In genomic region chr1:200923607-200924006, GRCh38 we compare ENCODE assay signal across 1 cellular context.
TF ChIP-seq lines count a peak whose summit lies in the region.

No MANE protein-coding gene starts in this region.

TF ChIP-seq in HepG2, 621 proteins besides CTCF, POLR2A, EP300 and RAD21 (continued from another document):
- TF ChIP-seq BHLHE40 (IDR thresholded peaks at IDR 0.05; ENCODE audit: low read length) (no peak), ATF2 (CRISPR knock-in tag; IDR thresholded peaks at IDR 0.05) (peak; percentile 16; the same call in 1 of the 2 replicates), FOXC1 (CRISPR knock-in tag; IDR thresholded peaks at IDR 0.05; ENCODE audit: borderline replicate concordance) (no peak), ZNF274 (CRISPR knock-in tag; IDR thresholded peaks at IDR 0.05) (no peak), HOXA7 (CRISPR knock-in tag; IDR thresholded peaks at IDR 0.05) (no peak), BRD4 (CRISPR knock-in tag; IDR thresholded peaks at IDR 0.05) (no peak), HOXA3 (CRISPR knock-in tag; IDR thresholded peaks at IDR 0.05) (no peak), ZFP82 (CRISPR knock-in tag; IDR thresholded peaks at IDR 0.05; ENCODE audit: borderline replicate concordance) (no peak), RORA (CRISPR knock-in tag; IDR thresholded peaks at IDR 0.05) (no peak), ZNF703 (CRISPR knock-in tag; IDR thresholded peaks at IDR 0.05; ENCODE audit: borderline replicate concordance) (no peak), TRIM22 (IDR thresholded peaks at IDR 0.05) (no peak), HNF4A (CRISPR knock-in tag; IDR thresholded peaks at IDR 0.05) (no peak), ZSCAN31 (CRISPR knock-in tag; IDR thresholded peaks at IDR 0.05; ENCODE audit: low read depth) (no peak), SRF (IDR thresholded peaks at IDR 0.05; ENCODE audit: low read depth, low read length) (0 out of 2 replicates have a peak, but pooled peaks have one; percentile 14), ZNF607 (CRISPR knock-in tag; IDR thresholded peaks at IDR 0.05; ENCODE audit: borderline replicate concordance) (no peak), ZNF761 (CRISPR knock-in tag; conservative IDR thresholded peaks at IDR 0.05) (no peak), ATF3 (CRISPR knock-in tag; IDR thresholded peaks at IDR 0.05) (0 out of 2 replicates have a peak, but pooled peaks have one; percentile 53), KDM5B (CRISPR knock-in tag; IDR thresholded peaks at IDR 0.05; ENCODE audit: borderline replicate concordance) (no peak), TOE1 (CRISPR knock-in tag; IDR thresholded peaks at IDR 0.05) (no peak), ZSCAN25 (CRISPR knock-in tag; IDR thresholded peaks at IDR 0.05) (no peak), ZNF7 (CRISPR knock-in tag; IDR thresholded peaks at IDR 0.05) (no peak), GPBP1L1 (CRISPR knock-in tag; IDR thresholded peaks at IDR 0.05) (no peak), LBX2 (CRISPR knock-in tag; IDR thresholded peaks at IDR 0.05; ENCODE audit: borderline replicate concordance) (no peak)
